ENCODE assay signal across 23 cellular contexts in the genomic region with DNA sequence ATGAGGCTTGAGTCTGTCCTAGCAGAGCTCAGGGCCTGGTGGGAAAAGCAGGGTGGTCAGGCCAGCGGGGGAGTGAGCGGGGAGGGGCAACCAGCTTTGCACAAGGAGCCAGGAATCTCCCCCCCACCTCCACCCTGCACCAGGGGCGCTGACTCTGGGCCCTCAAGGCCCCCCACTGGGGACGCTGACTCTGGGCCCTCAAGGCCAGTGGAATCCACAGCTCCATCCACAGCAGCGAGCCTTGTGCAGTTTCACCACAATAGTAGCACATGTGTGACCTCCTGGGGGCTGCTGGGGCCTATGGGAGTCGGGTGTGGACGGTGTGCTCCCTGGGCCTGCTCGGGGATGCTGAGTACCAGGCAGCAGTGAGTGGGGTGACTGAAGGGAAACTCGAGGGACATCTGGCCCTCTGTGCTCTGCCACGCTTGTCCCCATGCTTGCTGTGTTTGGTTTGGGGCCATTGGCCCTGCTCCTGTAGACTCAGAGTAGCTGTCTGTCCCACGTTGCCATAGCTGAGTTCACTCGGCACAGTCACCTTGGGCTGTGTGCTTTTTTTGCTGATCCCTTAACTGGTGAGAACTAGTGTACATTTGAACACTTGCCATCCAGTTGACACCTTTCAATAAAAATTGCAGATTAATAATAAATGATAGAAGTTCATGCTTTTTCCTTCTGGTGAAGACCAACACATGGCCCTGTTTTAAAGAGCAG.
DNase-seq lines count a peak whose midpoint lies in the region; ATAC-seq and TF ChIP-seq lines count a peak whose summit lies in the region.
"Had no signal": no experiment of that assay in that cellular context is flagged by ENCODE, and none has a peak within 500 bp of the region (broad histone marks: within the 10 kb centered on the region; RNA-seq: fewer than 3 reads in every experiment).

No MANE protein-coding gene starts in this region.

- peak overlapping the region in 1 of 3 experiments; percentile 49 for H3K4me3 Mint-ChIP-seq in nephron
- H3K4me3 Mint-ChIP-seq: activated B cell treated with CpG ODN at 0.5 μM for 24 hours; activated CD8-positive, alpha-beta T cell treated with anti-CD3 and anti-CD28 coated beads, Interleukin-2, amount 10 ng/mL, durations not matched to agents 7 days and 5 days; activated T-cell treated with anti-CD3 and anti-CD28 coated beads, Interleukin-2, amount 50 U/mL, for 72 hours; CD4-positive, CD25-positive, alpha-beta regulatory T cell had no signal

- peaks cover 9% of the 10 kb centered on the region for H3K79me2 ChIP-seq in smooth muscle cell (ENCODE audit: low read depth)

- TF ChIP-seq CTCF in gastroesophageal sphincter (IDR thresholded peaks at IDR 0.05) (no peak), nephron (IDR thresholded peaks at IDR 0.05; ENCODE audit: unreplicated experiment in 3 of 3) (no peak), smooth muscle cell (IDR thresholded peaks at IDR 0.05; ENCODE audit: borderline replicate concordance, insufficient read depth, poor library complexity, severe bottlenecking) (no peak)

- peak overlapping the region in 3 of 4 donors; percentile 54 to 71 (median 55) for H3K27ac ChIP-seq in gastroesophageal sphincter
- peak overlapping the region; percentile 58 for H3K27ac ChIP-seq in smooth muscle cell (ENCODE audit: low read depth)
- H3K27ac ChIP-seq: lower lobe of right lung, neutrophil had no signal

- no peak for DNase-seq in adipocyte (ENCODE audit: low read depth)
- no peak for DNase-seq in smooth muscle cell (lab: John Stamatoyannopoulos, UW; ENCODE audit: unreplicated experiment)
- DNase-seq in stimulated activated CD4-positive, alpha-beta T cell treated with anti-CD3 and anti-CD28 coated beads, Interleukin-2, amount 100 ng/mL, for 24 hours, result no peak
- DNase-seq in effector CD4-positive, alpha-beta T cell, result no peak
- DNase-seq in stimulated activated naive CD4-positive, alpha-beta T cell (lab: John Stamatoyannopoulos, UW), result no peak
- DNase-seq: activated B cell treated with CpG ODN at 0.5 μM for 24 hours; activated CD8-positive, alpha-beta T cell treated with anti-CD3 and anti-CD28 coated beads, Interleukin-2, amount 10 ng/mL, durations not matched to agents 7 days and 5 days; activated naive CD4-positive, alpha-beta T cell treated with anti-CD3 and anti-CD28 coated beads, Interleukin-2, amount 50 U/mL, for 16 hours; activated T-cell treated with anti-CD3 and anti-CD28 coated beads, Interleukin-2, amount 50 U/mL, for 72 hours; CD4-positive, CD25-positive, alpha-beta regulatory T cell; effector CD8-positive, alpha-beta T cell; EL; foreskin melanocyte; islet precursor cell; lower lobe of right lung; mucosa of descending colon; NCI-H524; RPMI8226; T-helper 9 cell had no signal

- no peaks in the 10 kb centered on the region for H3F3A ChIP-seq in smooth muscle cell (ENCODE audit: low read depth)

- ATAC-seq in gastroesophageal sphincter, result no peak
- ATAC-seq: activated CD8-positive, alpha-beta T cell treated with anti-CD3 and anti-CD28 coated beads, Interleukin-2, amount 10 ng/mL, durations not matched to agents 7 days and 5 days; activated T-cell treated with anti-CD3 and anti-CD28 coated beads, Interleukin-2, amount 50 U/mL, for 72 hours; mucosa of descending colon; SK-N-SH treated with all-trans-retinoic acid at 6 μM for 48 hours had no signal

- H3K4me3 ChIP-seq in adipocyte (ENCODE audit: low read length), result no peak overlapping the region
- no peak overlapping the region for H3K4me3 ChIP-seq in gastroesophageal sphincter
- H3K4me3 ChIP-seq in smooth muscle cell, result no peak overlapping the region
- H3K4me3 ChIP-seq: lower lobe of right lung, mucosa of descending colon had no signal

- no peak for TF ChIP-seq EP300 in gastroesophageal sphincter (IDR thresholded peaks at IDR 0.05)

- peaks cover 86% of the 10 kb centered on the region for H3K4me1 Mint-ChIP-seq in nephron

- TF ChIP-seq POLR2A in gastroesophageal sphincter (IDR thresholded peaks at IDR 0.05), result no peak

- H3K4me2 ChIP-seq in smooth muscle cell, result peak overlapping the region; percentile 5

- peak overlapping the region; percentile 44 to 90 (median 85) for H3K27ac Mint-ChIP-seq in nephron
- H3K27ac Mint-ChIP-seq: activated B cell treated with CpG ODN at 0.5 μM for 24 hours; activated CD8-positive, alpha-beta T cell treated with anti-CD3 and anti-CD28 coated beads, Interleukin-2, amount 10 ng/mL, durations not matched to agents 7 days and 5 days; activated T-cell treated with anti-CD3 and anti-CD28 coated beads, Interleukin-2, amount 50 U/mL, for 72 hours had no signal

- H3K27me3 ChIP-seq in adipocyte (replicated peaks; ENCODE audit: control insufficient read depth, insufficient read depth, low read length) (no peaks in the 10 kb centered on the region), gastroesophageal sphincter (no peaks in the 10 kb centered on the region), smooth muscle cell (ENCODE audit: low read depth) (no peaks in the 10 kb centered on the region)
- H3K27me3 ChIP-seq: neutrophil had no signal

- no peaks in the 10 kb centered on the region for H3K36me3 Mint-ChIP-seq in nephron (ENCODE audit: low read depth)

- H3K36me3 ChIP-seq in adipocyte (ENCODE audit: control insufficient read depth, insufficient read depth, low read length, severe bottlenecking) (peaks cover 5% of the 10 kb centered on the region), gastroesophageal sphincter (peaks cover 0 to 26% of the 10 kb centered on the region in 2 donors), smooth muscle cell (ENCODE audit: low read depth) (no peaks in the 10 kb centered on the region)
- H3K36me3 ChIP-seq: neutrophil had no signal

- 46 to 64% methylated on average over 2 to 6 of the region's 12 CpGs for WGBS in gastroesophageal sphincter (ENCODE audit: low coverage in 1 of 2), 2 donors
- 86% methylated on average over 12 of the region's 12 CpGs for WGBS in smooth muscle cell (ENCODE audit: low lambda C conversion rate)

- H3K9me3 ChIP-seq in adipocyte (ENCODE audit: control insufficient read depth, low read length) (no peaks in the 10 kb centered on the region), gastroesophageal sphincter (no peaks in the 10 kb centered on the region), smooth muscle cell (replicated peaks; ENCODE audit: low read depth) (no peaks in the 10 kb centered on the region)
- H3K9me3 ChIP-seq: lower lobe of right lung, mucosa of descending colon, neutrophil had no signal

- peak overlapping the region; percentile 19 for H3K9ac ChIP-seq in adipocyte (ENCODE audit: low read length)
- H3K9ac ChIP-seq in smooth muscle cell (ENCODE audit: low read depth), result no peak overlapping the region

- peaks cover 4% of the 10 kb centered on the region for H3K27me3 Mint-ChIP-seq in nephron (ENCODE audit: low read depth)
- H3K27me3 Mint-ChIP-seq: activated B cell treated with CpG ODN at 0.5 μM for 24 hours; CD4-positive, CD25-positive, alpha-beta regulatory T cell had no signal

- H2AFZ ChIP-seq in smooth muscle cell (ENCODE audit: low read depth), result no peak overlapping the region

- peaks cover 28% of the 10 kb centered on the region for H3K4me1 ChIP-seq in adipocyte (ENCODE audit: control insufficient read depth, insufficient read depth, low read length)
- peaks cover 11 to 66% (median 14%) of the 10 kb centered on the region in 3 donors for H3K4me1 ChIP-seq in gastroesophageal sphincter
- peaks cover 14% of the 10 kb centered on the region for H3K4me1 ChIP-seq in smooth muscle cell (ENCODE audit: low read depth)

- H3K9me3 Mint-ChIP-seq in nephron, result no peaks in the 10 kb centered on the region
- H3K9me3 Mint-ChIP-seq: activated T-cell treated with anti-CD3 and anti-CD28 coated beads, Interleukin-2, amount 50 U/mL, for 72 hours; CD4-positive, CD25-positive, alpha-beta regulatory T cell had no signal

- H4K20me1 ChIP-seq in smooth muscle cell (ENCODE audit: low read depth), result peaks cover 21% of the 10 kb centered on the region
